In genomic region chr1:8293141-8293540, GRCh38 we compare ENCODE assay signal across 13 cellular contexts.
"Had no signal": no experiment of that assay in that cellular context is flagged by ENCODE, and none has a peak within 500 bp of the region (broad histone marks: within the 10 kb centered on the region; RNA-seq: fewer than 3 reads in every experiment).

No MANE protein-coding gene starts in this region.

- H3K36me3 ChIP-seq: ovary, spleen, tibial artery had no signal

- H3K9me3 ChIP-seq: ovary, spleen, tibial artery had no signal

- ATAC-seq: activated naive CD8-positive, alpha-beta T cell treated with anti-CD3 and anti-CD28 coated beads, Interleukin-2, amount 50 U/mL, for 24 hours; activated T-helper 17 cell treated with anti-CD3 and anti-CD28 coated beads, Interleukin-2, amount 50 U/mL, for 72 hours; sciatic nerve had no signal

- H3K27me3 Mint-ChIP-seq: activated naive CD8-positive, alpha-beta T cell treated with anti-CD3 and anti-CD28 coated beads, Interleukin-2, amount 50 U/mL, for 24 hours; activated T-helper 17 cell treated with anti-CD3 and anti-CD28 coated beads, Interleukin-2, amount 50 U/mL, for 72 hours had no signal

- H3K4me3 Mint-ChIP-seq: activated naive CD4-positive, alpha-beta T cell treated with anti-CD3 and anti-CD28 coated beads for 36 hours; activated naive CD8-positive, alpha-beta T cell treated with anti-CD3 and anti-CD28 coated beads, Interleukin-2, amount 50 U/mL, for 24 hours; activated T-helper 17 cell treated with anti-CD3 and anti-CD28 coated beads, Interleukin-2, amount 50 U/mL, for 72 hours; dendritic cell treated with granulocyte-macrophage colony-stimulating factor and Interleukin-4, amounts not matched to agents 40 ng/mL and 50 ng/mL, for 4 days had no signal

- H3K4me1 Mint-ChIP-seq: activated naive CD8-positive, alpha-beta T cell treated with anti-CD3 and anti-CD28 coated beads, Interleukin-2, amount 50 U/mL, for 24 hours; activated T-helper 17 cell treated with anti-CD3 and anti-CD28 coated beads, Interleukin-2, amount 50 U/mL, for 72 hours had no signal

- H3K27me3 ChIP-seq: ovary, spleen, tibial artery had no signal

- H3K27ac Mint-ChIP-seq: activated naive CD4-positive, alpha-beta T cell treated with anti-CD3 and anti-CD28 coated beads for 36 hours; activated naive CD8-positive, alpha-beta T cell treated with anti-CD3 and anti-CD28 coated beads, Interleukin-2, amount 50 U/mL, for 24 hours; activated T-helper 17 cell treated with anti-CD3 and anti-CD28 coated beads, Interleukin-2, amount 50 U/mL, for 72 hours; dendritic cell treated with granulocyte-macrophage colony-stimulating factor and Interleukin-4, amounts not matched to agents 40 ng/mL and 50 ng/mL, for 4 days had no signal

- H3K27ac ChIP-seq: ovary, SK-N-MC had no signal

- H3K4me1 ChIP-seq: spleen had no signal

- H3K9me3 Mint-ChIP-seq: activated naive CD4-positive, alpha-beta T cell treated with anti-CD3 and anti-CD28 coated beads for 36 hours; activated naive CD8-positive, alpha-beta T cell treated with anti-CD3 and anti-CD28 coated beads, Interleukin-2, amount 50 U/mL, for 24 hours; activated T-helper 17 cell treated with anti-CD3 and anti-CD28 coated beads, Interleukin-2, amount 50 U/mL, for 72 hours; dendritic cell treated with granulocyte-macrophage colony-stimulating factor and Interleukin-4, amounts not matched to agents 40 ng/mL and 50 ng/mL, for 4 days had no signal

- H3K4me3 ChIP-seq: ovary, SK-N-MC, spleen, tibial artery had no signal

- DNase-seq: activated CD4-positive, CD25-positive, alpha-beta regulatory T cell treated with anti-CD3 and anti-CD28 coated beads, Interleukin-2, amount 50 U/mL, for 72 hours; activated naive CD4-positive, alpha-beta T cell treated with anti-CD3 and anti-CD28 coated beads for 36 hours; activated naive CD8-positive, alpha-beta T cell treated with anti-CD3 and anti-CD28 coated beads, Interleukin-2, amount 50 U/mL, for 24 hours; spleen; stimulated activated CD4-positive, alpha-beta T cell treated with anti-CD3 and anti-CD28 coated beads, Interleukin-1b, Interleukin-23, amount 100 ng/mL, for 48 hours; T-helper 1 cell; T1000; tibial artery had no signal
